18 cellular contexts compared by ENCODE assay signal in genomic region chr1:106584127-106584526, GRCh38.
"Had no signal": no experiment of that assay in that cellular context is flagged by ENCODE, and none has a peak within 500 bp of the region (broad histone marks: within the 10 kb centered on the region; RNA-seq: fewer than 3 reads in every experiment).

No MANE protein-coding gene starts in this region.

- H3K36me3 ChIP-seq: esophagus squamous epithelium, ovary, right atrium auricular region, sigmoid colon had no signal

- DNase-seq: cortex of kidney; effector memory CD8-positive, alpha-beta T cell; esophagus squamous epithelium; foreskin melanocyte; head of caudate nucleus; kidney; left colon; mucosa of descending colon; naive thymus-derived CD8-positive, alpha-beta T cell; ovary; sigmoid colon; stimulated activated naive CD4-positive, alpha-beta T cell; trophoblast cell had no signal

- H2AFZ ChIP-seq: hepatocyte had no signal

- H3K27ac Mint-ChIP-seq: effector memory CD8-positive, alpha-beta T cell; naive thymus-derived CD8-positive, alpha-beta T cell had no signal

- H3K27me3 Mint-ChIP-seq: effector memory CD8-positive, alpha-beta T cell; naive thymus-derived CD8-positive, alpha-beta T cell had no signal

- H3K36me3 Mint-ChIP-seq: naive thymus-derived CD8-positive, alpha-beta T cell had no signal

- H3K4me3 ChIP-seq: esophagus squamous epithelium, hepatocyte, mucosa of descending colon, ovary, right atrium auricular region, sigmoid colon, skin epidermis had no signal

- H3K4me2 ChIP-seq: hepatocyte had no signal

- H3K9me3 ChIP-seq: esophagus squamous epithelium, ovary, right atrium auricular region had no signal

- H3K27me3 ChIP-seq: esophagus squamous epithelium, hepatocyte, right atrium auricular region, sigmoid colon had no signal

- H3K4me3 Mint-ChIP-seq: effector memory CD8-positive, alpha-beta T cell; naive thymus-derived CD8-positive, alpha-beta T cell; neural crest cell had no signal

- H3K79me2 ChIP-seq: hepatocyte had no signal

- ATAC-seq: effector memory CD8-positive, alpha-beta T cell; left colon; mucosa of descending colon; naive thymus-derived CD8-positive, alpha-beta T cell had no signal

- H3K4me1 ChIP-seq: esophagus squamous epithelium, right atrium auricular region, sigmoid colon had no signal

- H3K4me1 Mint-ChIP-seq: naive thymus-derived CD8-positive, alpha-beta T cell; neural crest cell had no signal

- H3K27ac ChIP-seq: epithelial cell of prostate, esophagus squamous epithelium, hepatocyte, ovary, right atrium auricular region, sigmoid colon, skin epidermis had no signal
